ENCODE assay signal across 19 cellular contexts in the genomic region with DNA sequence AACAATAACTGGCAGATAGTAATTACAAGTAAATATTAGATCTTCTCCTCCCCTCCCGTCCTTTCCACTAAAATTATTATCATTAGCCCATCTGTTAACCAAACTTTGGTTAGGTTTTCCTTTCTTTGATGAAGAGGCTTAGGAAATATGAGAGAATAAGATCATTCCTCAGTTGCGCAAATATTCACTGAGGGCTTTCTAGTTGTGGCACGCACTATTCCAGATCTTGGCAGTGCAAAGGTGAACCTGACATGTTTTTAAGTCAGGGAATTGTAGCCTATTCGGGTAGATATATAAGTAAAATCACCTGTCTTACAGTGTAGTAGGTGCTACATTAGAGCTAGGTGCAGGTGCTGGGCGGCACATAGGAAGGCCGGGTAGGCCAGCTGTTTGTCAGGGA. TPM values are rescaled to one million over a fixed set of nuclear protein-coding genes. Genes with fewer than 3 reads are reported as not detected.
"Had no signal": no experiment of that assay in that cellular context is flagged by ENCODE, and none has a peak within 500 bp of the region (broad histone marks: within the 10 kb centered on the region; RNA-seq: fewer than 3 reads in every experiment).

No MANE protein-coding gene starts in this region.

- H3K36me3 ChIP-seq: right atrium auricular region had no signal

- H3K9me3 Mint-ChIP-seq: naive thymus-derived CD8-positive, alpha-beta T cell; stimulated activated naive CD8-positive, alpha-beta T cell treated with anti-CD3 and anti-CD28 coated beads, Interleukin-15, amount 100 ng/mL, for 72 hours had no signal

- ATAC-seq: foreskin keratinocyte; left ventricle myocardium superior; naive thymus-derived CD8-positive, alpha-beta T cell; stimulated activated naive CD8-positive, alpha-beta T cell treated with anti-CD3 and anti-CD28 coated beads, Interleukin-15, amount 100 ng/mL, for 72 hours had no signal

- H3K4me1 ChIP-seq: right atrium auricular region had no signal

- H3K9me3 ChIP-seq: right atrium auricular region had no signal

- H3K36me3 Mint-ChIP-seq: activated naive CD8-positive, alpha-beta T cell; naive thymus-derived CD8-positive, alpha-beta T cell had no signal

- H3K27me3 ChIP-seq: foreskin keratinocyte, right atrium auricular region had no signal

- H3K4me3 Mint-ChIP-seq: activated naive CD8-positive, alpha-beta T cell; naive thymus-derived CD8-positive, alpha-beta T cell; stimulated activated naive CD8-positive, alpha-beta T cell treated with anti-CD3 and anti-CD28 coated beads, Interleukin-15, amount 100 ng/mL, for 72 hours had no signal

- DNase-seq: activated CD4-positive, alpha-beta T cell treated with anti-CD3 and anti-CD28 coated beads, Interleukin-2, amount 50 U/mL, for 4 hours; activated gamma-delta T cell treated with Interleukin-2 at 50 U/mL for 16 hours; foreskin keratinocyte; kidney glomerular epithelial cell; left ventricle myocardium superior; mesenchymal stem cell; naive thymus-derived CD8-positive, alpha-beta T cell; small intestine; stimulated activated CD4-positive, alpha-beta T cell treated with anti-CD3 and anti-CD28 coated beads, Interleukin-15, amount 100 ng/mL, for 24 hours; stimulated activated CD4-positive, alpha-beta T cell treated with anti-CD3 and anti-CD28 coated beads, Interleukin-4, amount 100 ng/mL, for 1 hour; stimulated activated naive CD8-positive, alpha-beta T cell treated with anti-CD3 and anti-CD28 coated beads, Interleukin-15, amount 100 ng/mL, for 72 hours; SW 1271; T-helper 2 cell; trophoblast cell; WERI-Rb-1 had no signal

- H3K4me3 ChIP-seq: right atrium auricular region had no signal

- H3K27me3 Mint-ChIP-seq: activated naive CD8-positive, alpha-beta T cell; progenitor cell of endocrine pancreas had no signal

- FAIRE-seq: small intestine had no signal

- H3K27ac Mint-ChIP-seq: activated naive CD8-positive, alpha-beta T cell; naive thymus-derived CD8-positive, alpha-beta T cell; progenitor cell of endocrine pancreas; stimulated activated naive CD8-positive, alpha-beta T cell treated with anti-CD3 and anti-CD28 coated beads, Interleukin-15, amount 100 ng/mL, for 72 hours had no signal

- H3K4me1 Mint-ChIP-seq: naive thymus-derived CD8-positive, alpha-beta T cell; stimulated activated naive CD8-positive, alpha-beta T cell treated with anti-CD3 and anti-CD28 coated beads, Interleukin-15, amount 100 ng/mL, for 72 hours had no signal

- H3K27ac ChIP-seq: epithelial cell of prostate, foreskin keratinocyte, right atrium auricular region, WERI-Rb-1 had no signal

RNA-seq across cellular contexts. Expression of a gene that starts 31.1 kb away (rescaled TPM):
- total RNA-seq: naive thymus-derived CD8-positive, alpha-beta T cell had no signal
